9 cellular contexts compared by ENCODE assay signal in genomic region chr6:104705095-104705707, GRCh38.
DNase-seq lines count a peak whose midpoint lies in the region; ATAC-seq, FAIRE-seq and TF ChIP-seq lines count a peak whose summit lies in the region.
"Had no signal": no experiment of that assay in that cellular context is flagged by ENCODE, and none has a peak within 500 bp of the region (broad histone marks: within the 10 kb centered on the region; RNA-seq: fewer than 3 reads in every experiment).

No MANE protein-coding gene starts in this region.

- peak overlapping the region in 1 of 3 experiments; percentile 45 for H3K4me3 ChIP-seq in endothelial cell of umbilical vein (replicated peaks in 1 of 3; ENCODE audit: insufficient read depth in 1 of 3, low read depth in 1 of 3, low read length in 3 of 3)

- H3K27ac ChIP-seq in endothelial cell of umbilical vein (ENCODE audit: insufficient read depth, low read depth, low read length) = peak overlapping the region; percentile 99
- H3K27ac ChIP-seq: 22Rv1 had no signal

- H3K79me2 ChIP-seq in endothelial cell of umbilical vein (ENCODE audit: control insufficient read depth, insufficient read depth, low read length) = no peaks in the 10 kb centered on the region

- dilution Hi-C loops in endothelial cell of umbilical vein (cut with MboI; ENCODE audit: extremely low pct_ligation_motif_present, low sequenced_read_pairs) = no loop called here

- peak overlapping the region; percentile 84 for H3K4me2 ChIP-seq in endothelial cell of umbilical vein (ENCODE audit: insufficient read depth, low read length)

- TF ChIP-seq POLR2A in endothelial cell of umbilical vein (IDR thresholded peaks at IDR 0.05; ENCODE audit: low read depth, low read length) = peak; percentile 51

- peak; percentile 93 for FAIRE-seq in endothelial cell of umbilical vein (lab: Jason Lieb, UNC)

- POLR2A ChIA-PET in endothelial cell of umbilical vein (lab: Charles Lee) = interaction anchor here (1.2 kb wide), 1 partner anchor 65 kb away, joined by 3 read pairs; no protein-coding TSS in a partner anchor

- H3K4me1 ChIP-seq in endothelial cell of umbilical vein (ENCODE audit: control insufficient read depth, extremely low read depth, insufficient read depth, low read length) = peaks cover 48% of the 10 kb centered on the region

- no peaks in the 10 kb centered on the region for H4K20me1 ChIP-seq in endothelial cell of umbilical vein (replicated peaks; ENCODE audit: control insufficient read depth, extremely low read depth, insufficient read depth, low read length)

- H3K9me3 ChIP-seq in endothelial cell of umbilical vein (replicated peaks; ENCODE audit: control insufficient read depth, insufficient read depth, low read length) = no peaks in the 10 kb centered on the region

- H3K36me3 ChIP-seq in endothelial cell of umbilical vein (ENCODE audit: control insufficient read depth in 2 of 2, extremely low read depth in 1 of 2, insufficient read depth in 2 of 2, low read length in 2 of 2) = no peaks in the 10 kb centered on the region

- no peak for TF ChIP-seq CTCF in endothelial cell of umbilical vein (IDR thresholded peaks at IDR 0.05; ENCODE audit: extremely low read depth in 1 of 2, insufficient read depth in 1 of 2, low read depth in 1 of 2, low read length in 2 of 2)

- peak overlapping the region; percentile 13 for H2AFZ ChIP-seq in endothelial cell of umbilical vein (ENCODE audit: low read depth, low read length)

- no peaks in the 10 kb centered on the region for H3K9me1 ChIP-seq in endothelial cell of umbilical vein (replicated peaks; ENCODE audit: control insufficient read depth, extremely low read depth, insufficient read depth, low read length)

- ATAC-seq in HG03342 (IDR thresholded peaks at IDR 0.05; ENCODE audit: unreplicated experiment) (no peak), GM19395 (IDR thresholded peaks at IDR 0.05; ENCODE audit: unreplicated experiment) (no peak)

- H3K27me3 ChIP-seq in endothelial cell of umbilical vein (ENCODE audit: control insufficient read depth in 2 of 2, insufficient read depth in 2 of 2, low read length in 2 of 2) = no peaks in the 10 kb centered on the region

- intact Hi-C loops in endothelial cell of umbilical vein (cut with micrococcal nuclease) = loop anchor here (1.0 to 10.0 kb wide), 5 partner anchors 22 to 183 kb away; partner anchors contain the start of gene HACE1

- CTCF ChIA-PET in endothelial cell of umbilical vein (lab: Charles Lee) = interaction anchor here (0.6 to 1.6 kb wide), 8 partner anchors 9 to 726 kb away, joined by 3 to 16 read pairs (median 3); no protein-coding TSS in a partner anchor

- H3K9ac ChIP-seq in endothelial cell of umbilical vein (replicated peaks; ENCODE audit: extremely low read depth, insufficient read depth, low read length) = peak overlapping the region; percentile 73

- peak; percentile 24 for DNase-seq in NCI-H82 (lab: John Stamatoyannopoulos, UW)
- DNase-seq in NCI-H82 treated with DMSO at 0.1 percent for 48 hours (lab: John Stamatoyannopoulos, UW; ENCODE audit: unreplicated experiment) = no peak
- DNase-seq in T-helper 2 cell = peak in 3 of 5 experiments; percentile 11 to 82 (median 58)
- peak; percentile 88 for DNase-seq in endothelial cell of umbilical vein (ENCODE audit: low read depth, low spot score)
- DNase-seq in pulmonary artery endothelial cell (ENCODE audit: low read depth, low spot score) = peak; percentile 83
- DNase-seq in cortex of kidney (lab: John Stamatoyannopoulos, UW) = no peak

- BruUV-seq in endothelial cell of umbilical vein (replicated peaks; lab: Mats Ljungman, UMichigan) = TSS peak; percentile 99

TF ChIP-seq in endothelial cell of umbilical vein, 7 proteins besides CTCF, POLR2A, EP300 and RAD21:
- peak; percentile 98 for TF ChIP-seq GATA2 (IDR thresholded peaks at IDR 0.05; ENCODE audit: insufficient read depth, insufficient read length, low read depth, low read length)
- TF ChIP-seq POLR2AphosphoS5 (IDR thresholded peaks at IDR 0.05; ENCODE audit: insufficient read depth, low read depth, low read length) = peak; percentile 94
- peak; percentile 90 for TF ChIP-seq JUN (IDR thresholded peaks at IDR 0.05; ENCODE audit: borderline replicate concordance, insufficient read depth, insufficient read length, low read depth)
- TF ChIP-seq EZH2 (IDR thresholded peaks at IDR 0.05; ENCODE audit: borderline replicate concordance, low read depth, low read length, severe bottlenecking) = no peak
- no peak for TF ChIP-seq MYC (IDR thresholded peaks at IDR 0.05; ENCODE audit: low read depth, low read length)
- no peak for TF ChIP-seq MAX (IDR thresholded peaks at IDR 0.05; ENCODE audit: insufficient read depth, insufficient read length)
- TF ChIP-seq FOS (IDR thresholded peaks at IDR 0.05; ENCODE audit: borderline replicate concordance, insufficient read depth, low read length) = peak; percentile 83
TF ChIP-seq in endothelial cell of umbilical vein: peak in this region for 4.

Comparison
In these comparisons a context has a peak if more than half of its experiments do, and no peak if none do; other contexts are left out.
1. DNase-seq: peak in NCI-H82 (single experiment), T-helper 2 cell (3 of 5), endothelial cell of umbilical vein (single experiment) and pulmonary artery endothelial cell (single experiment); none in NCI-H82 treated with DMSO at 0.1 percent for 48 hours (single experiment) and cortex of kidney (single experiment).